Comparison of ENCODE assay signal across 9 cellular contexts in the genomic region with DNA sequence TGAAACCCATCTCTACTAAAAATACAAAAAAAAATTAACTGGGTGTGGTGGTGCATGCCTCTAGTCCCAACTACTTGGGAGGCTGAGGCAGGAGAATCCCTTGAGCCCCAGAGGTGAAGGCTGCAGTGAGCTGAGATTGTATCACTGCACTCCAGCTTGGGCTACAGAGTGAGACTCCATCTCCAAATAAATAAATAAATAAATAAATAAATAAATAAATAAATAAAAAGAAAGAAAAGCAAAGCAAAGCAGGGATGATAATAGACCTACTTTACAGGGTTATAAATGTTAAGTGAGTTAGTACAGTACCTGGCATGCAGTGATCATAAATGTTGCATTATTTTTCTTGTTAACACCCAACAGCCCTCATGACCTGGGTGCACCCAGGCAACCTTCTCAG. TPM values are rescaled to one million over a fixed set of nuclear protein-coding genes. Genes with fewer than 3 reads are reported as not detected.
DNase-seq lines count a peak whose midpoint lies in the region; FAIRE-seq and TF ChIP-seq lines count a peak whose summit lies in the region.
"Not testable (repeated sequence)": the region's sequence is repeated elsewhere in the genome, so short reads cannot be mapped to it uniquely, and the experiment has no call there.
"Had no signal": no experiment of that assay in that cellular context is flagged by ENCODE, and none has a peak within 500 bp of the region (broad histone marks: within the 10 kb centered on the region; RNA-seq: fewer than 3 reads in every experiment).

No MANE protein-coding gene starts in this region.

- H3K27me3 ChIP-seq in astrocyte (ENCODE audit: insufficient read depth, low read length); hepatocyte; vagina: not testable (repeated sequence)
- peaks cover 0 to 28% (median 6%) of the 10 kb centered on the region in 3 donors for H3K27me3 ChIP-seq in stomach

- FAIRE-seq in astrocyte (lab: Jason Lieb, UNC): not testable (repeated sequence)

- H3K27ac Mint-ChIP-seq in astrocyte (ENCODE audit: unreplicated experiment): not testable (repeated sequence)
- H3K27ac Mint-ChIP-seq in osteocyte (ENCODE audit: unreplicated experiment): peak overlapping the region; percentile 70

- not testable (repeated sequence) for DNase-seq in astrocyte (ENCODE audit: low read depth); choroid plexus epithelial cell (ENCODE audit: low read depth); fibroblast of mammary gland (ENCODE audit: low read depth); hepatocyte (ENCODE audit: low spot score); osteocyte (ENCODE audit: extremely low spot score, unreplicated experiment); stomach; vagina (ENCODE audit: extremely low spot score in 2 of 2)

- not testable (repeated sequence) for H3K4me3 ChIP-seq in HEK293 (ENCODE audit: low read depth, low read length); hepatocyte
- peak overlapping the region; percentile 93 for H3K4me3 ChIP-seq in astrocyte (ENCODE audit: insufficient read depth, low read depth, low read length)
- peak overlapping the region; percentile 75 for H3K4me3 ChIP-seq in choroid plexus epithelial cell (ENCODE audit: low read depth, low read length)
- peak overlapping the region; percentile 95 for H3K4me3 ChIP-seq in fibroblast of mammary gland (ENCODE audit: control insufficient read depth, low read depth, low read length)
- peak overlapping the region in 3 of 4 donors; percentile 56 to 68 (median 57) for H3K4me3 ChIP-seq in stomach
- peak overlapping the region; percentile 71 to 81 for H3K4me3 ChIP-seq in vagina

- H3K36me3 Mint-ChIP-seq in astrocyte (ENCODE audit: low read depth, unreplicated experiment) (peaks cover 34% of the 10 kb centered on the region), osteocyte (ENCODE audit: unreplicated experiment) (peaks cover 27% of the 10 kb centered on the region)

- H3K4me1 Mint-ChIP-seq in astrocyte (ENCODE audit: low read depth, unreplicated experiment) (peaks cover 27% of the 10 kb centered on the region), osteocyte (ENCODE audit: unreplicated experiment) (peaks cover 59% of the 10 kb centered on the region)

- not testable (repeated sequence) for TF ChIP-seq POLR2A in stomach (IDR thresholded peaks at IDR 0.05); vagina (IDR thresholded peaks at IDR 0.05)

- not testable (repeated sequence) for H3K27ac ChIP-seq in HEK293 (ENCODE audit: extremely low read depth, low read depth, low read length); astrocyte (ENCODE audit: low read depth, low read length); hepatocyte
- H3K27ac ChIP-seq in stomach (peak overlapping the region in 2 of 5 donors; percentile 90 to 91), vagina (peak overlapping the region; percentile 97)

- H3K79me2 ChIP-seq in astrocyte (ENCODE audit: insufficient read depth, low read length): peaks cover 54% of the 10 kb centered on the region
- H3K79me2 ChIP-seq in hepatocyte: peaks cover 47% of the 10 kb centered on the region

- H4K20me1 ChIP-seq in astrocyte (ENCODE audit: insufficient read depth, low read length): peaks cover 31% of the 10 kb centered on the region
- H4K20me1 ChIP-seq in hepatocyte (ENCODE audit: insufficient read depth, poor library complexity, severe bottlenecking): not testable (repeated sequence)

- not testable (repeated sequence) for H3K27me3 Mint-ChIP-seq in astrocyte (ENCODE audit: low read depth, unreplicated experiment); osteocyte (ENCODE audit: unreplicated experiment)

- H3K9ac ChIP-seq in astrocyte (ENCODE audit: low read length): not testable (repeated sequence)

- CTCF ChIA-PET in HEK293 (lab: Yijun Ruan, JAX): interaction anchor here (0.6 to 2.3 kb wide), 8 partner anchors 8 to 269 kb away, joined by 3 to 13 read pairs (median 3); no protein-coding TSS in a partner anchor

- H3K9me2 ChIP-seq in hepatocyte (replicated peaks; ENCODE audit: insufficient read depth): not testable (repeated sequence)

- TF ChIP-seq CTCF in HEK293 (tag by site-specific recombination; IDR thresholded peaks at IDR 0.05); astrocyte (IDR thresholded peaks at IDR 0.05; ENCODE audit: insufficient read depth, low read depth, low read length); choroid plexus epithelial cell (conservative IDR thresholded peaks at IDR 0.05; ENCODE audit: low read depth, low read length); fibroblast of mammary gland (conservative IDR thresholded peaks at IDR 0.05; ENCODE audit: control insufficient read depth, insufficient read depth, low read depth, low read length); hepatocyte (IDR thresholded peaks at IDR 0.05; ENCODE audit: poor library complexity); osteocyte (IDR thresholded peaks at IDR 0.05); stomach (IDR thresholded peaks at IDR 0.05); vagina (IDR thresholded peaks at IDR 0.05): not testable (repeated sequence)

- H3K4me1 ChIP-seq in HEK293 (ENCODE audit: control insufficient read depth, insufficient read depth, low read length): not testable (repeated sequence)
- H3K4me1 ChIP-seq in astrocyte (ENCODE audit: insufficient read depth, low read length): peaks cover 20% of the 10 kb centered on the region
- peaks cover 21% of the 10 kb centered on the region for H3K4me1 ChIP-seq in hepatocyte (ENCODE audit: insufficient read depth)
- peaks cover 23 to 69% (median 43%) of the 10 kb centered on the region in 4 donors for H3K4me1 ChIP-seq in stomach
- H3K4me1 ChIP-seq in vagina: peaks cover 59% of the 10 kb centered on the region

- intact Hi-C loops in stomach (cut with DNase I; ENCODE audit: low total_unique reads): not testable (repeated sequence)
- intact Hi-C loops in vagina (cut with DNase I): loop anchor here (10.0 kb wide), 1 partner anchor 70 kb away; no protein-coding TSS in a partner anchor

- H3K9me3 ChIP-seq in HEK293 (ENCODE audit: control insufficient read depth, insufficient read depth, low read depth, low read length); astrocyte (ENCODE audit: insufficient read depth, low read depth, low read length); hepatocyte (ENCODE audit: low read depth); stomach; vagina: not testable (repeated sequence)

- TF ChIP-seq EP300 in stomach (IDR thresholded peaks at IDR 0.05): not testable (repeated sequence)

- H3K4me3 Mint-ChIP-seq in astrocyte (ENCODE audit: unreplicated experiment): peak overlapping the region; percentile 94
- H3K4me3 Mint-ChIP-seq in osteocyte (ENCODE audit: unreplicated experiment): peak overlapping the region; percentile 96

- H3K4me2 ChIP-seq in astrocyte (ENCODE audit: low read length) (peak overlapping the region; percentile 92), hepatocyte (peak overlapping the region; percentile 84)

- not testable (repeated sequence) for H2AFZ ChIP-seq in astrocyte (ENCODE audit: low read depth, low read length); hepatocyte

- POLR2A ChIA-PET in HEK293 (lab: Yijun Ruan, JAX): interaction anchor here (1.1 kb wide), 1 partner anchor 40 kb away, joined by 3 read pairs; no protein-coding TSS in a partner anchor

- not testable (repeated sequence) for H3K36me3 ChIP-seq in HEK293 (ENCODE audit: control insufficient read depth in 2 of 2, insufficient read depth in 1 of 2, low read length in 2 of 2); astrocyte (ENCODE audit: insufficient read depth, low read length); hepatocyte (replicated peaks; ENCODE audit: insufficient read depth, low read depth)
- H3K36me3 ChIP-seq in stomach: peaks cover 9 to 16% (median 12%) of the 10 kb centered on the region in 4 donors
- peaks cover 0 to 13% of the 10 kb centered on the region in 2 donors for H3K36me3 ChIP-seq in vagina

- peaks cover 12% of the 10 kb centered on the region for H3K9me3 Mint-ChIP-seq in astrocyte (ENCODE audit: unreplicated experiment)
- H3K9me3 Mint-ChIP-seq in osteocyte (ENCODE audit: unreplicated experiment): not testable (repeated sequence)

TF ChIP-seq in HEK293, 187 proteins besides CTCF, POLR2A, EP300 and RAD21 (continues in another document):
- TF ChIP-seq ZNF266 (tag by site-specific recombination; IDR thresholded peaks at IDR 0.05; ENCODE audit: low read depth): peak; percentile 73
- 0 out of 2 replicates have a peak, but pooled peaks have one; percentile 39 for TF ChIP-seq ZNF292 (tag by site-specific recombination; IDR thresholded peaks at IDR 0.05; ENCODE audit: borderline replicate concordance, low read depth)
- TF ChIP-seq ZNF138 (tag by site-specific recombination; IDR thresholded peaks at IDR 0.05; ENCODE audit: borderline replicate concordance): 0 out of 2 replicates have a peak, but pooled peaks have one; percentile 43
- TF ChIP-seq ZNF558 (tag by site-specific recombination; IDR thresholded peaks at IDR 0.05): 0 out of 2 replicates have a peak, but pooled peaks have one; percentile 56

RNA-seq across cellular contexts. Expression of a gene that starts 1.6 kb away (rescaled TPM):
- total RNA-seq in astrocyte (159 and 170 TPM in 2 replicates), hepatocyte (17.8 and 20.8 TPM in 2 replicates), osteocyte (440 and 443 TPM in 2 replicates), stomach (100 to 1,000 TPM in 1 of 5 donors, 10 to 100 TPM in 4; 24.5 to 334 (median 36.2) TPM), vagina (125 TPM)
- polyA plus RNA-seq in hepatocyte (104 and 120 TPM in 2 replicates), stomach (10 to 100 TPM; 38.6 to 45.1 (median 39.9) TPM)
- total RNA-seq: naive thymus-derived CD8-positive, alpha-beta T cell had no signal
- polyA plus RNA-seq: naive thymus-derived CD8-positive, alpha-beta T cell had no signal

RNA-seq across cellular contexts. Expression of a gene that starts 30.5 kb away (rescaled TPM):
- total RNA-seq in astrocyte (79.4 and 89.9 TPM in 2 replicates), hepatocyte (93.3 and 139 TPM in 2 replicates), osteocyte (231 and 232 TPM in 2 replicates), stomach (100 to 1,000 TPM; 110 to 784 (median 214) TPM), vagina (517 TPM)
- polyA plus RNA-seq in hepatocyte (91.5 and 96.7 TPM in 2 replicates), stomach (100 to 1,000 TPM; 540 to 699 (median 547) TPM)
